In the genomic region with DNA sequence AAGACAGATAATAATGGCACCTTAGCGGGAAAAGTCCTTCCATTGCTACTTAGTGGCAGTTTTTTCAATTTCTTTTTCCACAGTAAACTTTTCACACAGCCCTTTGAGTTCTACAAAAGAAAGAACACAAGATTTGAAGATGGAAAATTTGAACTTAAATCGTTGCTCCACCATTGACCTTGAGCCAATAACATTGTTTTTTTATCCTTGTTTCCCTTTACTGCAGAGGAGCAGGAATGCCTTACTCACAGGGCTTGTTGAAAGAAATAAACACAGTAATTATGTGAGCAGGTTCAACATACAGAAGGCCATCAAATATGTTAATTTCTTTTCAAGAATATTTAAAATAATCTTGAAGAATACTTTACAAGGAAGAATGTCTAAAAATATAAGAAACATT, we compare ENCODE assay signal across 33 cellular contexts.
DNase-seq lines count a peak whose midpoint lies in the region; ATAC-seq, FAIRE-seq and TF ChIP-seq lines count a peak whose summit lies in the region.
"Had no signal": no experiment of that assay in that cellular context is flagged by ENCODE, and none has a peak within 500 bp of the region (broad histone marks: within the 10 kb centered on the region; RNA-seq: fewer than 3 reads in every experiment).

No MANE protein-coding gene starts in this region.

- WGBS in hepatocyte (ENCODE audit: low lambda C conversion rate, missing lambda C conversion rate): 67% methylated on average over 2 of the region's 2 CpGs

- H3K27ac ChIP-seq in astrocyte (ENCODE audit: low read depth, low read length) (no peak overlapping the region), hepatocyte (no peak overlapping the region)
- H3K27ac ChIP-seq: brain microvascular endothelial cell, dorsolateral prefrontal cortex, heart left ventricle, KMS-11, sigmoid colon, transverse colon had no signal

- no peak for ATAC-seq in GM18870 (IDR thresholded peaks at IDR 0.05; ENCODE audit: unreplicated experiment)
- ATAC-seq: heart left ventricle; left cardiac atrium; naive thymus-derived CD8-positive, alpha-beta T cell; SK-N-SH treated with all-trans-retinoic acid at 6 μM for 48 hours; stimulated activated effector memory CD8-positive, alpha-beta T cell treated with anti-CD3 and anti-CD28 coated beads, Interleukin-12 subunit alpha, Interleukin-12 subunit beta, amount 100 ng/mL, for 72 hours had no signal

- H4K20me1 ChIP-seq in astrocyte (ENCODE audit: insufficient read depth, low read length) (no peaks in the 10 kb centered on the region), hepatocyte (ENCODE audit: insufficient read depth, poor library complexity, severe bottlenecking) (no peaks in the 10 kb centered on the region)

- no peak for TF ChIP-seq CTCF in astrocyte (IDR thresholded peaks at IDR 0.05; ENCODE audit: insufficient read depth, low read depth, low read length)
- TF ChIP-seq CTCF in fibroblast of mammary gland (conservative IDR thresholded peaks at IDR 0.05; ENCODE audit: control insufficient read depth, insufficient read depth, low read depth, low read length): no peak
- no peak for TF ChIP-seq CTCF in hepatocyte (IDR thresholded peaks at IDR 0.05; ENCODE audit: poor library complexity)

- no peak overlapping the region for H3K4me3 Mint-ChIP-seq in astrocyte (ENCODE audit: unreplicated experiment)
- no peak overlapping the region for H3K4me3 Mint-ChIP-seq in activated T-cell treated with anti-CD3 and anti-CD28 coated beads, Interleukin-2, amount 50 U/mL, for 24 hours
- H3K4me3 Mint-ChIP-seq: naive thymus-derived CD8-positive, alpha-beta T cell; stimulated activated effector memory CD8-positive, alpha-beta T cell treated with anti-CD3 and anti-CD28 coated beads, Interleukin-12 subunit alpha, Interleukin-12 subunit beta, amount 100 ng/mL, for 72 hours; T-helper 1 cell treated with Interleukin-12 subunit alpha and Interleukin-12 subunit beta and Interleukin-4 antibody, amounts not matched to agents 30 μg/mL and 1 μg/mL, for 36 hours had no signal

- no peaks in the 10 kb centered on the region for H3K9me3 Mint-ChIP-seq in astrocyte (ENCODE audit: unreplicated experiment)
- H3K9me3 Mint-ChIP-seq in activated T-cell treated with anti-CD3 and anti-CD28 coated beads, Interleukin-2, amount 50 U/mL, for 24 hours: no peaks in the 10 kb centered on the region
- H3K9me3 Mint-ChIP-seq: stimulated activated effector memory CD8-positive, alpha-beta T cell treated with anti-CD3 and anti-CD28 coated beads, Interleukin-12 subunit alpha, Interleukin-12 subunit beta, amount 100 ng/mL, for 72 hours; T-helper 1 cell treated with Interleukin-12 subunit alpha and Interleukin-12 subunit beta and Interleukin-4 antibody, amounts not matched to agents 30 μg/mL and 1 μg/mL, for 36 hours had no signal

- H3K79me2 ChIP-seq in astrocyte (ENCODE audit: insufficient read depth, low read length) (no peaks in the 10 kb centered on the region), hepatocyte (no peaks in the 10 kb centered on the region)

- H3K27me3 ChIP-seq in astrocyte (ENCODE audit: insufficient read depth, low read length) (no peaks in the 10 kb centered on the region), hepatocyte (no peaks in the 10 kb centered on the region)
- H3K27me3 ChIP-seq: brain microvascular endothelial cell, dorsolateral prefrontal cortex, heart left ventricle, sigmoid colon, transverse colon had no signal

- no peak overlapping the region for H3K27ac Mint-ChIP-seq in astrocyte (ENCODE audit: unreplicated experiment)
- H3K27ac Mint-ChIP-seq in activated T-cell treated with anti-CD3 and anti-CD28 coated beads, Interleukin-2, amount 50 U/mL, for 24 hours: no peak overlapping the region
- H3K27ac Mint-ChIP-seq: naive thymus-derived CD8-positive, alpha-beta T cell; progenitor cell of endocrine pancreas; stimulated activated effector memory CD8-positive, alpha-beta T cell treated with anti-CD3 and anti-CD28 coated beads, Interleukin-12 subunit alpha, Interleukin-12 subunit beta, amount 100 ng/mL, for 72 hours; T-helper 1 cell treated with Interleukin-12 subunit alpha and Interleukin-12 subunit beta and Interleukin-4 antibody, amounts not matched to agents 30 μg/mL and 1 μg/mL, for 36 hours had no signal

- peaks cover 11% of the 10 kb centered on the region for H3K4me1 Mint-ChIP-seq in astrocyte (ENCODE audit: low read depth, unreplicated experiment)
- H3K4me1 Mint-ChIP-seq in activated T-cell treated with anti-CD3 and anti-CD28 coated beads, Interleukin-2, amount 50 U/mL, for 24 hours (ENCODE audit: low read depth): peaks cover 5% of the 10 kb centered on the region
- H3K4me1 Mint-ChIP-seq: naive thymus-derived CD8-positive, alpha-beta T cell; stimulated activated effector memory CD8-positive, alpha-beta T cell treated with anti-CD3 and anti-CD28 coated beads, Interleukin-12 subunit alpha, Interleukin-12 subunit beta, amount 100 ng/mL, for 72 hours had no signal

- H3K36me3 ChIP-seq in astrocyte (ENCODE audit: insufficient read depth, low read length): no peaks in the 10 kb centered on the region
- H3K36me3 ChIP-seq in hepatocyte (replicated peaks; ENCODE audit: insufficient read depth, low read depth): no peaks in the 10 kb centered on the region
- H3K36me3 ChIP-seq: brain microvascular endothelial cell, heart left ventricle, sigmoid colon, transverse colon had no signal

- no peak overlapping the region for H3K4me3 ChIP-seq in astrocyte (ENCODE audit: insufficient read depth, low read depth, low read length)
- no peak overlapping the region for H3K4me3 ChIP-seq in fibroblast of mammary gland (ENCODE audit: control insufficient read depth, low read depth, low read length)
- H3K4me3 ChIP-seq in hepatocyte: no peak overlapping the region
- H3K4me3 ChIP-seq: dorsolateral prefrontal cortex, heart left ventricle, lung, sigmoid colon, transverse colon had no signal

- H3K9ac ChIP-seq in astrocyte (ENCODE audit: low read length): no peak overlapping the region
- H3K9ac ChIP-seq: KMS-11 had no signal

- no peaks in the 10 kb centered on the region for H3K36me3 Mint-ChIP-seq in astrocyte (ENCODE audit: low read depth, unreplicated experiment)
- no peaks in the 10 kb centered on the region for H3K36me3 Mint-ChIP-seq in activated T-cell treated with anti-CD3 and anti-CD28 coated beads, Interleukin-2, amount 50 U/mL, for 24 hours (ENCODE audit: low read depth)
- H3K36me3 Mint-ChIP-seq: naive thymus-derived CD8-positive, alpha-beta T cell; stimulated activated effector memory CD8-positive, alpha-beta T cell treated with anti-CD3 and anti-CD28 coated beads, Interleukin-12 subunit alpha, Interleukin-12 subunit beta, amount 100 ng/mL, for 72 hours had no signal

- no peak overlapping the region for H3K4me2 ChIP-seq in astrocyte (ENCODE audit: low read length)
- no peak overlapping the region for H3K4me2 ChIP-seq in hepatocyte
- H3K4me2 ChIP-seq: KMS-11 had no signal

- DNase-seq in EH (ENCODE audit: low read depth): peak; percentile 42
- no peak for DNase-seq in astrocyte (ENCODE audit: low read depth)
- peak; percentile 58 for DNase-seq in fibroblast of mammary gland (ENCODE audit: low read depth)
- DNase-seq in renal cortical epithelial cell (ENCODE audit: low read depth): peak; percentile 25
- DNase-seq in NCI-H69 (lab: John Stamatoyannopoulos, UW): no peak
- no peak for DNase-seq in hepatocyte (ENCODE audit: low spot score)
- no peak for DNase-seq in activated T-cell treated with anti-CD3 and anti-CD28 coated beads, Interleukin-2, amount 50 U/mL, for 24 hours
- DNase-seq: activated naive CD4-positive, alpha-beta T cell treated with Interleukin-2 at 50 U/mL for 16 hours; brain microvascular endothelial cell; C1 segment of cervical spinal cord; DMS153; dorsolateral prefrontal cortex; foreskin melanocyte; heart left ventricle; left cardiac atrium; naive thymus-derived CD8-positive, alpha-beta T cell; NCI-H1417 treated with DMSO at 0.1 percent for 48 hours; NCI-H2029 treated with DMSO at 0.1 percent for 48 hours; NCI-H226; NCI-H526 treated with DMSO at 0.1 percent for 48 hours; Right ventricle myocardium superior; sigmoid colon; stimulated activated CD4-positive, alpha-beta T cell treated with anti-CD3 and anti-CD28 coated beads, Interleukin-15, amount 100 ng/mL, for 24 hours; transverse colon had no signal

- no peaks in the 10 kb centered on the region for H3K27me3 Mint-ChIP-seq in astrocyte (ENCODE audit: low read depth, unreplicated experiment)
- H3K27me3 Mint-ChIP-seq in activated T-cell treated with anti-CD3 and anti-CD28 coated beads, Interleukin-2, amount 50 U/mL, for 24 hours: peaks cover 17% of the 10 kb centered on the region
- H3K27me3 Mint-ChIP-seq: progenitor cell of endocrine pancreas had no signal

- H2AFZ ChIP-seq in astrocyte (ENCODE audit: low read depth, low read length) (no peak overlapping the region), hepatocyte (no peak overlapping the region)

- H3K9me2 ChIP-seq in hepatocyte (replicated peaks; ENCODE audit: insufficient read depth): no peaks in the 10 kb centered on the region

- no peaks in the 10 kb centered on the region for H3K9me3 ChIP-seq in astrocyte (ENCODE audit: insufficient read depth, low read depth, low read length)
- H3K9me3 ChIP-seq in hepatocyte (ENCODE audit: low read depth): no peaks in the 10 kb centered on the region
- H3K9me3 ChIP-seq: heart left ventricle, sigmoid colon, transverse colon had no signal

- H3K4me1 ChIP-seq in astrocyte (ENCODE audit: insufficient read depth, low read length): peaks cover 7% of the 10 kb centered on the region
- no peaks in the 10 kb centered on the region for H3K4me1 ChIP-seq in hepatocyte (ENCODE audit: insufficient read depth)
- H3K4me1 ChIP-seq: heart left ventricle, sigmoid colon, transverse colon had no signal

- FAIRE-seq in astrocyte (lab: Jason Lieb, UNC): peak; percentile 47
- FAIRE-seq: H1, TTC549 had no signal

Comparison
In these comparisons a context has a peak if more than half of its experiments do, and no peak if none do; other contexts are left out.
1. DNase-seq: peak in EH (single experiment), fibroblast of mammary gland (single experiment) and renal cortical epithelial cell (single experiment); none in astrocyte (single experiment), NCI-H69 (single experiment), hepatocyte (single experiment) and activated T-cell treated with anti-CD3 and anti-CD28 coated beads, Interleukin-2, amount 50 U/mL, for 24 hours (single experiment).